Comparison of ENCODE assay signal across 1 cellular context in the genomic region with DNA sequence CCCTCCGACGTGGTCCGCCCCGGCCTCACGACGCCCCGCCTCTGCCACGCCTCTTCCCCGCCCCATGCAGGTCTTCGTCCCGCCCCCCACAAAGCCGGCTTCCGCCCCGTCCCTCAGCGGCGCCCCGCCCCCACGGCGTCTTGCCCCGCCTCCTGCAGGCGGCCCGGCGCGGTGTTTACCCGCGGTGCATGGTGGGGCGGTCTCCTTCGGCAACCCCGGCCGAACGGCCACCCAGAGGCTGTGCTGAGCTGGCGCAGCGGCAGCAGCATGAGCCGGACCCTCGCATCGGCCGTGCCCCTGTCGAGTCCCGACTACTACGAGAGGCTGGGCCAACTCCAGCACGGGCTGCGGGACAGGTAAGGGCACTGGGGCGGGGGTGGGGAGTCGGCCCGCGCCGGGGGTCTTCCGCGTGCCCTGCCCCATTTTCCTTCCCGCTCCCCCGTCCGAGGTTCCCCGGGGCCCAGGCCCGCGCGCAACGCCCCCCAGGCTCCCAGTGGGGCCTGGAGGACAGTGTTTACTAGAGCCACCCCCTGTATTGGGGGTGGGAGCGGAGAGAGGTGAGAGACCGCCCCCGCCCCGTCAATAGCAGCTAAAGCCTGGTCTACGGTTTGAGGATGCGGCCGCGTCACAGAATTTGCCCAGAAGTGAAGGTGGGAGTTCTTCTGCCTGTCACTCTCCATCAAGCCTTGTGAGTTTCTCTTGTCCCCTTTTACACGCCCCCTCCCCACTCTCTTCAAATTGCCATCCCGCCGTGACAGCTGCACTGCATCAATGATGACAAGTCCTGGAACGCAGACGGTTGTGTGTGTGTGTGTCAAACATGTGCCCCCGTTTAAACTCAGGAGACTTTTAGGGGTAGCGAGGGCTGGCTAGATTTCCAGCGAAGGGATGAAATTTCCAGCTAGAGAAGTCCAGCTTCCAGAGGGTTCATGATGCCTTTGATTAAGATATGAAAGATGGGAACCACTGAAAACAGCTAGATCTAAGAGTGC.
TF ChIP-seq lines count a peak whose summit lies in the region.

A gene with protein sequence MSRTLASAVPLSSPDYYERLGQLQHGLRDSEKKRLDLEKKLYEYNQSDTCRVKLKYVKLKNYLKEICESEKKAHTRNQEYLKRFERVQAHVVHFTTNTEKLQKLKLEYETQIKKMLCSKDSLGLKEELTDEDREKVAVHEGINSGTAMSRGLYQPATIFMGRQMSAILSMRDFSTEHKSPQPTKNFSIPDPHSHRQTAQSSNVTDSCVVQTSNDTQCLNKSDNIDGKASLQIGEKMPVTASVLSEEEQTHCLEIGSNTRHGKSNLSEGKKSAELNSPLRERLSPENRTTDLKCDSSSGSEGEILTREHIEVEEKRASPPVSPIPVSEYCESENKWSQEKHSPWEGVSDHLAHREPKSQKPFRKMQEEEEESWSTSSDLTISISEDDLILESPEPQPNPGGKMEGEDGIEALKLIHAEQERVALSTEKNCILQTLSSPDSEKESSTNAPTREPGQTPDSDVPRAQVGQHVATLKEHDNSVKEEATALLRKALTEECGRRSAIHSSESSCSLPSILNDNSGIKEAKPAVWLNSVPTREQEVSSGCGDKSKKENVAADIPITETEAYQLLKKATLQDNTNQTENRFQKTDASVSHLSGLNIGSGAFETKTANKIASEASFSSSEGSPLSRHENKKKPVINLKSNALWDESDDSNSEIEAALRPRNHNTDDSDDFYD (plus strand): TSS at position 234 of the 992 bp plus-strand sequence. CDS start 34 bp downstream, at position 268.

TF ChIP-seq in HepG2, 621 proteins besides CTCF, POLR2A, EP300 and RAD21 (continued from another document):
- TF ChIP-seq ZNF142 (CRISPR knock-in tag; IDR thresholded peaks at IDR 0.05) (no peak), ZNF329 (CRISPR knock-in tag; IDR thresholded peaks at IDR 0.05; ENCODE audit: low read depth) (peak; percentile 43; the same call in 1 of the 2 replicates), PAF1 (CRISPR knock-in tag; IDR thresholded peaks at IDR 0.05) (no peak), SNAPC4 (CRISPR knock-in tag; IDR thresholded peaks at IDR 0.05) (peak; percentile 17; the same call in 1 of the 2 replicates), NR2C2 (CRISPR knock-in tag; IDR thresholded peaks at IDR 0.05; ENCODE audit: borderline replicate concordance) (peak; percentile 68; the same call in 1 of the 2 replicates)
- TF ChIP-seq, protein P1, sequence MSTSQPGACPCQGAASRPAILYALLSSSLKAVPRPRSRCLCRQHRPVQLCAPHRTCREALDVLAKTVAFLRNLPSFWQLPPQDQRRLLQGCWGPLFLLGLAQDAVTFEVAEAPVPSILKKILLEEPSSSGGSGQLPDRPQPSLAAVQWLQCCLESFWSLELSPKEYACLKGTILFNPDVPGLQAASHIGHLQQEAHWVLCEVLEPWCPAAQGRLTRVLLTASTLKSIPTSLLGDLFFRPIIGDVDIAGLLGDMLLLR (CRISPR knock-in tag; IDR thresholded peaks at IDR 0.05): peak; percentile 69; the same call in 1 of the 2 replicates
